Comparison of ENCODE assay signal across 8 cellular contexts in the genomic region with DNA sequence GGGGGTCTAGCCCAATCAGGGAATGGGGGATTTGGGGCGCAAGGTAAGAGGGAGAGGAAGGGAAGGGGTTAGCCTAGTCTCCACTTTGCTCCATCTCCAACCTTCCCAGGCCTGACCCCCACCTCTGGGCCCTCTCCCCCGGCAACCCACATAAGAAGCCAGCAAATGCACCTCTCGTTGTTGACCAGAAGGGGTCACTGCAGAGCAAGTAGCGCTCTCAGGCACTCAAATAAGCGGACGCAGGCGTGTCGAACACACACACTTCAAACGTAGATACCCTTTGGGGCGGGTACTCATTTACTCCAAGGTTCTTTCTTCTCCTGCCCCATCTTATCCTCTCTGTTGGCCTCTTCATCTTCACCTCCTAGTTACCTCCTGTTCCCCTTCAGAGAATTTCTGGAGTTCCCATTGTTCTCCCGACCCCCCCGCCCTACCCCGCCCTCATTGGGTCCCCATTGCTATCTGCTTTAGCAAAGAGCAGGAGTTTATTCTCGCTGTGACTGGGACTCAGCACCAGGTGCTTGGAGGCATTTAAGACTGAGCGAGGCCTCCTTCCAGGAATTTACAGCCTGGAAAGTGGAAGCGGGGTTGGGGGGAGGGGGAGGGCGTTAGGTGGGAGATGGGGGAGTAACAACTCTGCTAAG. TPM values are rescaled to one million over a fixed set of nuclear protein-coding genes. Genes with fewer than 3 reads are reported as not detected.
DNase-seq lines count a peak whose midpoint lies in the region; ATAC-seq and TF ChIP-seq lines count a peak whose summit lies in the region.

No MANE protein-coding gene starts in this region.

- H3K4me2 ChIP-seq in GM23248 (ENCODE audit: unreplicated experiment): no peak overlapping the region

- no peak overlapping the region for H3K27ac ChIP-seq in GM23248
- H3K27ac ChIP-seq in left ventricle myocardium inferior (replicated peaks): no peak overlapping the region

- DNase-seq in Calu3 (peak; percentile 60), GM23248 (peak; percentile 62), NCI-H2081 (lab: John Stamatoyannopoulos, UW) (peak; percentile 73 to 85), left ventricle myocardium inferior (no peak), renal cortical epithelial cell (ENCODE audit: low read depth) (peak; percentile 39), HPDE6-E6E7 (ENCODE audit: extremely low spot score) (no peak)
- peak; percentile 30 for DNase-seq in activated CD4-positive, alpha-beta memory T cell treated with anti-CD3 and anti-CD28 coated beads for 36 hours

- intact Hi-C loops in Calu3 (cut with micrococcal nuclease; ENCODE audit: unreplicated experiment): loop anchor here (1.0 to 2.0 kb wide), 3 partner anchors 57 to 565 kb away; no protein-coding TSS in a partner anchor
- intact Hi-C loops in activated CD4-positive, alpha-beta memory T cell treated with anti-CD3 and anti-CD28 coated beads for 36 hours (cut with micrococcal nuclease): no loop called here
- intact Hi-C loops in left ventricle myocardium inferior (cut with micrococcal nuclease): no loop called here

- POLR2A ChIA-PET in activated CD4-positive, alpha-beta memory T cell treated with anti-CD3 and anti-CD28 coated beads for 36 hours (lab: Charles Lee): no interaction called here

- no peaks in the 10 kb centered on the region for H3K79me2 ChIP-seq in GM23248 (ENCODE audit: insufficient read depth)

- H3K4me1 Mint-ChIP-seq in Calu3 (ENCODE audit: low read depth, unreplicated experiment): no peaks in the 10 kb centered on the region
- peaks cover 2% of the 10 kb centered on the region for H3K4me1 Mint-ChIP-seq in activated CD4-positive, alpha-beta memory T cell treated with anti-CD3 and anti-CD28 coated beads for 36 hours (ENCODE audit: low read depth)

- peaks cover 3% of the 10 kb centered on the region for H3K36me3 Mint-ChIP-seq in Calu3 (ENCODE audit: insufficient read depth, unreplicated experiment)
- H3K36me3 Mint-ChIP-seq in activated CD4-positive, alpha-beta memory T cell treated with anti-CD3 and anti-CD28 coated beads for 36 hours: no peaks in the 10 kb centered on the region

- ATAC-seq in HG02759 (IDR thresholded peaks at IDR 0.05; ENCODE audit: unreplicated experiment): no peak

- H2AFZ ChIP-seq in GM23248: no peak overlapping the region

- no peaks in the 10 kb centered on the region for H3K9me3 Mint-ChIP-seq in Calu3 (ENCODE audit: low read depth, unreplicated experiment)
- H3K9me3 Mint-ChIP-seq in activated CD4-positive, alpha-beta memory T cell treated with anti-CD3 and anti-CD28 coated beads for 36 hours: no peaks in the 10 kb centered on the region

- H4K20me1 ChIP-seq in GM23248 (ENCODE audit: insufficient read depth): no peaks in the 10 kb centered on the region

- in situ Hi-C loops in GM23248 (cut with MboI): no loop called here

- peaks cover 41% of the 10 kb centered on the region for H3K27me3 Mint-ChIP-seq in Calu3 (ENCODE audit: unreplicated experiment)
- H3K27me3 Mint-ChIP-seq in activated CD4-positive, alpha-beta memory T cell treated with anti-CD3 and anti-CD28 coated beads for 36 hours: peaks cover 35% of the 10 kb centered on the region

- H3K27me3 ChIP-seq in GM23248 (replicated peaks; ENCODE audit: insufficient read depth): no peaks in the 10 kb centered on the region
- peaks cover 100% of the 10 kb centered on the region for H3K27me3 ChIP-seq in left ventricle myocardium inferior (ENCODE audit: low read depth)

- H3K9ac ChIP-seq in GM23248: no peak overlapping the region

- H3K4me1 ChIP-seq in GM23248 (ENCODE audit: insufficient read depth) (no peaks in the 10 kb centered on the region), left ventricle myocardium inferior (peaks cover 20% of the 10 kb centered on the region)

- H3K4me3 Mint-ChIP-seq in Calu3 (ENCODE audit: low read depth, unreplicated experiment): no peak overlapping the region
- H3K4me3 Mint-ChIP-seq in activated CD4-positive, alpha-beta memory T cell treated with anti-CD3 and anti-CD28 coated beads for 36 hours: no peak overlapping the region

- H3K9me2 ChIP-seq in GM23248 (ENCODE audit: insufficient read depth): no peaks in the 10 kb centered on the region

- H3K9me3 ChIP-seq in GM23248 (ENCODE audit: low read depth) (no peaks in the 10 kb centered on the region), left ventricle myocardium inferior (replicated peaks) (peaks cover 3% of the 10 kb centered on the region)

- H3F3A ChIP-seq in GM23248 (ENCODE audit: insufficient read depth): no peaks in the 10 kb centered on the region

- CTCF ChIA-PET in Calu3 (lab: Charles Lee): interaction anchor here (0.7 kb wide), 1 partner anchor 859 kb away, joined by 3 read pairs; no protein-coding TSS in a partner anchor
- CTCF ChIA-PET in activated CD4-positive, alpha-beta memory T cell treated with anti-CD3 and anti-CD28 coated beads for 36 hours (lab: Charles Lee): no interaction called here

- H3K36me3 ChIP-seq in GM23248 (ENCODE audit: low read depth): no peaks in the 10 kb centered on the region
- H3K36me3 ChIP-seq in left ventricle myocardium inferior: no peaks in the 10 kb centered on the region

- no TSS peak for BruUV-seq in Calu3 (replicated peaks; lab: Mats Ljungman, UMichigan)

- peak; percentile 46 for TF ChIP-seq CTCF in Calu3 (IDR thresholded peaks at IDR 0.05; ENCODE audit: unreplicated experiment)
- TF ChIP-seq CTCF in left ventricle myocardium inferior (IDR thresholded peaks at IDR 0.05; ENCODE audit: borderline replicate concordance): peak; percentile 79

- no peak overlapping the region for H3K27ac Mint-ChIP-seq in Calu3 (ENCODE audit: unreplicated experiment)
- H3K27ac Mint-ChIP-seq in activated CD4-positive, alpha-beta memory T cell treated with anti-CD3 and anti-CD28 coated beads for 36 hours: no peak overlapping the region

- no peak overlapping the region for H3K4me3 ChIP-seq in GM23248
- no peak overlapping the region for H3K4me3 ChIP-seq in left ventricle myocardium inferior

- 3 to 4% methylated on average over 14 to 17 of the region's 17 CpGs for WGBS in GM23248 (ENCODE audit: low coverage in 1 of 2, low lambda C conversion rate in 2 of 2, missing lambda C conversion rate in 2 of 2), 2 experiments

RNA-seq across cellular contexts. Expression of a gene that starts 1.5 kb away (rescaled TPM):
- total RNA-seq in Calu3 (2022) (not detected in 2 replicates), left ventricle myocardium inferior (0.19 TPM), renal cortical epithelial cell (under 0.01 TPM in 1 of 2 replicates, not detected in the other)
- total RNA-seq in GM23248 (2014; rRNA removed; shearing (Covaris generic)): not detected in 2 replicates
- 0.03 TPM in 1 of 2 replicates, not detected in the other for polyA plus RNA-seq in GM23248 (2016; fragmentation: Nextera tagmentation; extraction: Ambion mirVana)
- total RNA-seq in activated CD4-positive, alpha-beta memory T cell treated with anti-CD3 and anti-CD28 coated beads for 36 hours: not detected

Comparison
In these comparisons a context has a peak if more than half of its experiments do, and no peak if none do; other contexts are left out.
1. DNase-seq: peak in Calu3 (single experiment), GM23248 (single experiment), NCI-H2081 (2 of 2), activated CD4-positive, alpha-beta memory T cell treated with anti-CD3 and anti-CD28 coated beads for 36 hours (single experiment) and renal cortical epithelial cell (single experiment); none in left ventricle myocardium inferior (single experiment) and HPDE6-E6E7 (single experiment).